In the genomic region with DNA sequence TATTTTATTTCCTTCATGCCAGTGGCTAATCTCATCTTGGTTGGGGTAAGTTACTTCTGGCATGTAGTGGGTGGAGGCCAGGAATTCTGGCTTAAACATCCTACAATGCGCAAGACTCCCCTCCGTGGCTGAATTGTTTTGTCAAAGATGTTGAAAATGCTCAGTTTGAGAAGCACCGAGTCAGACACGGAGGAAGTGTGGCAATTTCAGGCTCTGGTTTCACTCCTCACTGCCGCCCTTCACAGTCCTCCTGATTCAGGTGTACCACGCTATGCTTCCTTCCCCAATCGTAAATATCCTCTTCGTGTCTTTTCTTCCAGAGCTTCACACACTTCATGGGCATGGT, we compare ENCODE assay signal across 9 cellular contexts.
DNase-seq lines count a peak whose midpoint lies in the region; ATAC-seq and TF ChIP-seq lines count a peak whose summit lies in the region.
"Had no signal": no experiment of that assay in that cellular context is flagged by ENCODE, and none has a peak within 500 bp of the region (broad histone marks: within the 10 kb centered on the region; RNA-seq: fewer than 3 reads in every experiment).

No MANE protein-coding gene starts in this region.

- peaks cover 15% of the 10 kb centered on the region for H3K27me3 Mint-ChIP-seq in T-helper 1 cell treated with Interleukin-12 subunit alpha and Interleukin-12 subunit beta and Interleukin-4 antibody, amounts not matched to agents 30 μg/mL and 1 μg/mL, for 36 hours (ENCODE audit: low read depth)
- peaks cover 72% of the 10 kb centered on the region for H3K27me3 Mint-ChIP-seq in osteocyte (ENCODE audit: unreplicated experiment)
- H3K27me3 Mint-ChIP-seq in CD4-positive, alpha-beta memory T cell = peaks cover 5 to 8% of the 10 kb centered on the region in 2 donors

- no peak for TF ChIP-seq CTCF in osteocyte (IDR thresholded peaks at IDR 0.05)

- H3K27ac Mint-ChIP-seq in T-helper 1 cell treated with Interleukin-12 subunit alpha and Interleukin-12 subunit beta and Interleukin-4 antibody, amounts not matched to agents 30 μg/mL and 1 μg/mL, for 36 hours = no peak overlapping the region
- no peak overlapping the region for H3K27ac Mint-ChIP-seq in osteocyte (ENCODE audit: unreplicated experiment)
- peak overlapping the region in 1 of 7 donors; percentile 68 for H3K27ac Mint-ChIP-seq in CD4-positive, alpha-beta memory T cell

- CTCF ChIA-PET in CD4-positive, alpha-beta memory T cell (lab: Charles Lee; ENCODE audit: partially characterized antibody) = interaction anchor here (1.2 kb wide), 1 partner anchor 572 kb away, joined by 4 read pairs; no protein-coding TSS in a partner anchor

- DNase-seq in osteocyte (ENCODE audit: extremely low spot score, unreplicated experiment) (peak; percentile 32), SHP77 (lab: John Stamatoyannopoulos, UW) (no peak), MG63 (no peak), cerebellar cortex (ENCODE audit: low spot score) (no peak)
- no peak for DNase-seq in CD4-positive, alpha-beta memory T cell

- POLR2A ChIA-PET in CD4-positive, alpha-beta memory T cell (lab: Charles Lee; ENCODE audit: partially characterized antibody) = no interaction called here

- peak overlapping the region; percentile 20 for H3K4me3 Mint-ChIP-seq in T-helper 1 cell treated with Interleukin-12 subunit alpha and Interleukin-12 subunit beta and Interleukin-4 antibody, amounts not matched to agents 30 μg/mL and 1 μg/mL, for 36 hours
- H3K4me3 Mint-ChIP-seq in osteocyte (ENCODE audit: unreplicated experiment) = no peak overlapping the region
- H3K4me3 Mint-ChIP-seq in CD4-positive, alpha-beta memory T cell = peak overlapping the region in 2 of 8 donors; percentile 32 to 45

- peaks cover 12% of the 10 kb centered on the region for H3K4me1 Mint-ChIP-seq in T-helper 1 cell treated with Interleukin-12 subunit alpha and Interleukin-12 subunit beta and Interleukin-4 antibody, amounts not matched to agents 30 μg/mL and 1 μg/mL, for 36 hours (ENCODE audit: low read depth)
- H3K4me1 Mint-ChIP-seq in osteocyte (ENCODE audit: unreplicated experiment) = no peaks in the 10 kb centered on the region
- H3K4me1 Mint-ChIP-seq in CD4-positive, alpha-beta memory T cell = peaks cover 0 to 6% (median 5%) of the 10 kb centered on the region in 4 donors

- no peaks in the 10 kb centered on the region for H3K36me3 Mint-ChIP-seq in T-helper 1 cell treated with Interleukin-12 subunit alpha and Interleukin-12 subunit beta and Interleukin-4 antibody, amounts not matched to agents 30 μg/mL and 1 μg/mL, for 36 hours (ENCODE audit: low read depth)
- H3K36me3 Mint-ChIP-seq in osteocyte (ENCODE audit: unreplicated experiment) = no peaks in the 10 kb centered on the region
- H3K36me3 Mint-ChIP-seq in CD4-positive, alpha-beta memory T cell = no peaks in the 10 kb centered on the region

- H3K4me1 ChIP-seq in CD4-positive, alpha-beta memory T cell (ENCODE audit: insufficient read depth, low read length) = no peaks in the 10 kb centered on the region

- H3K9me3 ChIP-seq in MG63 = no peaks in the 10 kb centered on the region
- no peaks in the 10 kb centered on the region for H3K9me3 ChIP-seq in CD4-positive, alpha-beta memory T cell (ENCODE audit: control insufficient read depth in 1 of 2, low read length in 2 of 2)

- no peak overlapping the region for H3K27ac ChIP-seq in CD4-positive, alpha-beta memory T cell (ENCODE audit: low read depth, low read length)

- H3K9me3 Mint-ChIP-seq in T-helper 1 cell treated with Interleukin-12 subunit alpha and Interleukin-12 subunit beta and Interleukin-4 antibody, amounts not matched to agents 30 μg/mL and 1 μg/mL, for 36 hours = no peaks in the 10 kb centered on the region
- H3K9me3 Mint-ChIP-seq in osteocyte (ENCODE audit: unreplicated experiment) = no peaks in the 10 kb centered on the region
- H3K9me3 Mint-ChIP-seq in CD4-positive, alpha-beta memory T cell = no peaks in the 10 kb centered on the region

- H3K27me3 ChIP-seq in MG63 = peaks cover 6% of the 10 kb centered on the region
- H3K27me3 ChIP-seq in CD4-positive, alpha-beta memory T cell (ENCODE audit: insufficient read depth, low read length) = no peaks in the 10 kb centered on the region

- intact Hi-C loops in CD4-positive, alpha-beta memory T cell (cut with micrococcal nuclease) = no loop called here

- H3K4me3 ChIP-seq in MG63 = no peak overlapping the region
- H3K4me3 ChIP-seq in CD4-positive, alpha-beta memory T cell (ENCODE audit: low read length in 2 of 2) = no peak overlapping the region
- H3K4me3 ChIP-seq: lung had no signal

- H3K36me3 ChIP-seq in MG63 = no peaks in the 10 kb centered on the region
- H3K36me3 ChIP-seq in CD4-positive, alpha-beta memory T cell (ENCODE audit: insufficient read depth, low read length) = no peaks in the 10 kb centered on the region

- ATAC-seq in GM19324 (IDR thresholded peaks at IDR 0.05; ENCODE audit: low FRiP score, unreplicated experiment) (peak; percentile 60), HG03095 (IDR thresholded peaks at IDR 0.05; ENCODE audit: unreplicated experiment) (peak; percentile 69)
